ENCODE assay signal across 9 cellular contexts in the genomic region with DNA sequence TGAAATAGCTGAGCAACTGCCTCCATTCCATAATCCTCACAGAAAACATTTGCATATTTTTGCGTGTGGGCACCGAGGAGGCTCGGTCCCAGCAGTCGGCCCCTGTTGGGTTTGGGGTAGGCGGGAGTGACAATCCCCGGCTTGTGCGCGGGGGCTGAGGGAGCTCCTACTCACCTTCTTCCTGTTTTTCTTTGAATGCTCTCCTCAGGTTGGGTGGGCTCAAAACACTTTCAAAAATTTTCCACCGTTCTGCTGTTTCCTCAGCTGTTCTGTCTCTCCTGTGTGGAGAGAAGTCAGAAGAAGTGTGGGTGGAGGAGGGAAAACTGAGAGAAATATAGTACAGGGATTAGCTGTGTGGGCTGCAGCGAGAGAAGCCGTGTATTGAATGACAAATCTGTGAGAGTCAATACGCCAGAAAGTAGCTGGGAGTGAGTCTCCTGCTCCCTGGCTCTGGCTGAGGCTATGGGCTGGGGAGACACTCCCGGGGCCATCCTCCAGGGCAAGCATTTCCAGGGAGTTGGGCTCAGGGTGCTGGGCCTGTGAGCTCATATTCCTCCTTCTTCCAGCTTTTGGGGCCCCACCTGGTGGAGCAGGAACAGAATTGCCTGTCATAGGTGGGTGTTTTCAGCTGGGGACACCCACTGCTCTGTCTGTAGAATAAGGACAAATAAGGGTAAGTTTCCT.
DNase-seq lines count a peak whose midpoint lies in the region; ATAC-seq, FAIRE-seq and TF ChIP-seq lines count a peak whose summit lies in the region.
"Had no signal": no experiment of that assay in that cellular context is flagged by ENCODE, and none has a peak within 500 bp of the region (broad histone marks: within the 10 kb centered on the region; RNA-seq: fewer than 3 reads in every experiment).

No MANE protein-coding gene starts in this region.

- no peaks in the 10 kb centered on the region for H3K4me1 ChIP-seq in RWPE2 (ENCODE audit: insufficient read depth, poor library complexity, severe bottlenecking)
- H3K4me1 ChIP-seq: adrenal gland had no signal

- CTCF ChIA-PET in AG04449 (lab: Yijun Ruan, JAX) = interaction anchor here (1.3 to 1.4 kb wide), 2 partner anchors 72 to 220 kb away, joined by 4 to 6 read pairs; no protein-coding TSS in a partner anchor

- ATAC-seq in RWPE2 (ENCODE audit: low read depth) (peak; percentile 73), left cardiac atrium (peak; percentile 60 to 61), GM18868 (IDR thresholded peaks at IDR 0.05; ENCODE audit: unreplicated experiment) (no peak), HG03095 (IDR thresholded peaks at IDR 0.05; ENCODE audit: unreplicated experiment) (no peak)

- H3K9me3 ChIP-seq in RWPE2 (ENCODE audit: severe bottlenecking) = no peaks in the 10 kb centered on the region
- H3K9me3 ChIP-seq: adrenal gland had no signal

- H3K36me3 ChIP-seq in RWPE2 (ENCODE audit: low read depth) = no peaks in the 10 kb centered on the region
- H3K36me3 ChIP-seq: adrenal gland had no signal

- H3K27ac ChIP-seq in RWPE2 (ENCODE audit: poor library complexity, severe bottlenecking) = no peak overlapping the region
- H3K27ac ChIP-seq: adrenal gland had no signal

- intact Hi-C loops in left cardiac atrium (cut with DNase I) = no loop called here

- H3K27me3 ChIP-seq in RWPE2 (ENCODE audit: insufficient read depth, poor library complexity, severe bottlenecking) = no peaks in the 10 kb centered on the region
- H3K27me3 ChIP-seq: adrenal gland had no signal

- TF ChIP-seq CTCF in AG04449 (IDR thresholded peaks at IDR 0.05; ENCODE audit: insufficient read depth, low read length, missing control alignments) (peak; percentile 35), GM12874 (IDR thresholded peaks at IDR 0.05; ENCODE audit: insufficient read depth, low read depth, low read length) (peak; percentile 35; the same call in 1 of the 2 replicates), RWPE2 (IDR thresholded peaks at IDR 0.05; ENCODE audit: poor library complexity, severe bottlenecking) (peak; percentile 45), D721Med (IDR thresholded peaks at IDR 0.05; ENCODE audit: insufficient read depth, missing control alignments) (no peak)

- DNase-seq in AG04449 (ENCODE audit: low read depth, low spot score) (no peak), RWPE2 (ENCODE audit: low spot score) (no peak), left cardiac atrium (no peak), hippocampal formation (lab: John Stamatoyannopoulos, UW) (no peak), D721Med (ENCODE audit: insufficient read length, low spot score) (no peak)
- DNase-seq: adrenal gland had no signal

- POLR2A ChIA-PET in AG04449 (lab: Yijun Ruan, JAX) = no interaction called here

- H3K4me3 ChIP-seq in AG04449 (ENCODE audit: low read depth, low read length) (no peak overlapping the region), RWPE2 (ENCODE audit: severe bottlenecking) (no peak overlapping the region)
- H3K4me3 ChIP-seq: adrenal gland had no signal

- no peak for FAIRE-seq in D721Med (lab: Jason Lieb, UNC)

Comparison
In these comparisons a context has a peak if more than half of its experiments do, and no peak if none do; other contexts are left out.
1. ATAC-seq: peak in RWPE2 (single experiment) and left cardiac atrium (2 of 2); none in GM18868 (single experiment) and HG03095 (single experiment).